ENCODE assay signal across 8 cellular contexts in genomic region chrX:52990011-52990631, GRCh38. TPM values are rescaled to one million over a fixed set of nuclear protein-coding genes. Genes with fewer than 3 reads are reported as not detected.
DNase-seq lines count a peak whose midpoint lies in the region; ATAC-seq and TF ChIP-seq lines count a peak whose summit lies in the region.
"Not testable (repeated sequence)": the region's sequence is repeated elsewhere in the genome, so short reads cannot be mapped to it uniquely, and the experiment has no call there.

No MANE protein-coding gene starts in this region.

- not testable (repeated sequence) for H3K9me3 Mint-ChIP-seq in activated T-helper 17 cell treated with anti-CD3 and anti-CD28 coated beads, Interleukin-2, amount 50 U/mL, for 72 hours; nephron; stimulated activated naive CD8-positive, alpha-beta T cell treated with anti-CD3 and anti-CD28 coated beads, Interleukin-15, amount 100 ng/mL, for 72 hours

- not testable (repeated sequence) for H3K9me3 ChIP-seq in Karpas-422 (ENCODE audit: low read length); fibroblast of lung (ENCODE audit: control insufficient read depth, insufficient read depth, low read depth, low read length)

- peak overlapping the region; percentile 73 for H3K27ac Mint-ChIP-seq in activated T-helper 17 cell treated with anti-CD3 and anti-CD28 coated beads, Interleukin-2, amount 50 U/mL, for 72 hours
- peak overlapping the region in 2 of 3 experiments; percentile 68 for H3K27ac Mint-ChIP-seq in nephron
- peak overlapping the region in 1 of 2 donors; percentile 90 for H3K27ac Mint-ChIP-seq in stimulated activated naive CD8-positive, alpha-beta T cell treated with anti-CD3 and anti-CD28 coated beads, Interleukin-15, amount 100 ng/mL, for 72 hours

- not testable (repeated sequence) for H3K4me1 ChIP-seq in Karpas-422 (ENCODE audit: low read length); fibroblast of lung (ENCODE audit: control insufficient read depth, extremely low read depth, insufficient read depth, low read length)

- not testable (repeated sequence) for H3K9me2 ChIP-seq in Karpas-422 (replicated peaks; ENCODE audit: insufficient read depth, low read length)

- not testable (repeated sequence) for H3K4me2 ChIP-seq in Karpas-422 (ENCODE audit: low read depth, low read length, poor library complexity, severe bottlenecking); fibroblast of lung (ENCODE audit: extremely low read depth, insufficient read depth, low read length)

- TF ChIP-seq CTCF in fibroblast of lung (conservative IDR thresholded peaks at IDR 0.05 in 1 of 2, IDR thresholded peaks at IDR 0.05 in 1 of 2; ENCODE audit: low read depth in 1 of 2, low read length in 2 of 2), result peak; percentile 51 to 64
- peak; percentile 34 to 48 (median 41) for TF ChIP-seq CTCF in nephron (IDR thresholded peaks at IDR 0.05; ENCODE audit: unreplicated experiment in 3 of 3)

- H3K79me2 ChIP-seq in Karpas-422 (ENCODE audit: low read length) (peaks cover 11% of the 10 kb centered on the region), fibroblast of lung (ENCODE audit: control insufficient read depth, insufficient read depth, low read length) (peaks cover 13% of the 10 kb centered on the region)

- peak; percentile 68 for ATAC-seq in GM21737 (IDR thresholded peaks at IDR 0.05; ENCODE audit: unreplicated experiment)
- ATAC-seq in activated T-helper 17 cell treated with anti-CD3 and anti-CD28 coated beads, Interleukin-2, amount 50 U/mL, for 72 hours (replicated peaks), result peak; percentile 51
- peak; percentile 82 for ATAC-seq in stimulated activated naive CD8-positive, alpha-beta T cell treated with anti-CD3 and anti-CD28 coated beads, Interleukin-15, amount 100 ng/mL, for 72 hours

- not testable (repeated sequence) for H3K27ac ChIP-seq in Karpas-422 (ENCODE audit: low read length); fibroblast of lung (ENCODE audit: insufficient read depth, low read length)

- not testable (repeated sequence) for H3K27me3 ChIP-seq in Karpas-422 (ENCODE audit: low read length); fibroblast of lung (ENCODE audit: control insufficient read depth, insufficient read depth, low read length)

- H4K20me1 ChIP-seq in Karpas-422 (ENCODE audit: insufficient read depth, low read depth, low read length); fibroblast of lung (ENCODE audit: control insufficient read depth, extremely low read depth, insufficient read depth, low read length): not testable (repeated sequence)

- not testable (repeated sequence) for H3K27me3 Mint-ChIP-seq in activated T-helper 17 cell treated with anti-CD3 and anti-CD28 coated beads, Interleukin-2, amount 50 U/mL, for 72 hours; nephron (ENCODE audit: low read depth); stimulated activated naive CD8-positive, alpha-beta T cell treated with anti-CD3 and anti-CD28 coated beads, Interleukin-15, amount 100 ng/mL, for 72 hours

- not testable (repeated sequence) for H3K4me1 Mint-ChIP-seq in activated T-helper 17 cell treated with anti-CD3 and anti-CD28 coated beads, Interleukin-2, amount 50 U/mL, for 72 hours
- H3K4me1 Mint-ChIP-seq in nephron, result peaks cover 11% of the 10 kb centered on the region
- H3K4me1 Mint-ChIP-seq in stimulated activated naive CD8-positive, alpha-beta T cell treated with anti-CD3 and anti-CD28 coated beads, Interleukin-15, amount 100 ng/mL, for 72 hours, result peaks cover 45% of the 10 kb centered on the region

- not testable (repeated sequence) for H3K9ac ChIP-seq in Karpas-422 (ENCODE audit: low read length); fibroblast of lung (ENCODE audit: insufficient read depth, low read length)

- DNase-seq in ELR (ENCODE audit: low read depth) (peak; percentile 66), Karpas-422 (peak; percentile 86), SK-MEL-5 (ENCODE audit: low read depth, low spot score) (peak; percentile 68), fibroblast of lung (ENCODE audit: low read depth in 2 of 2) (peak; percentile 43 to 69)
- DNase-seq in stimulated activated naive CD8-positive, alpha-beta T cell treated with anti-CD3 and anti-CD28 coated beads, Interleukin-15, amount 100 ng/mL, for 72 hours, result peak; percentile 28 to 57

- peak overlapping the region; percentile 56 for H3K4me3 Mint-ChIP-seq in activated T-helper 17 cell treated with anti-CD3 and anti-CD28 coated beads, Interleukin-2, amount 50 U/mL, for 72 hours
- H3K4me3 Mint-ChIP-seq in nephron, result peak overlapping the region; percentile 18 to 74 (median 63)
- H3K4me3 Mint-ChIP-seq in stimulated activated naive CD8-positive, alpha-beta T cell treated with anti-CD3 and anti-CD28 coated beads, Interleukin-15, amount 100 ng/mL, for 72 hours, result peak overlapping the region; percentile 45 to 46

- in situ Hi-C loops in SK-MEL-5 (cut with HindIII; ENCODE audit: low pct_unique_long_range_greater_than_20kb, low sequenced_read_pairs), result not testable (repeated sequence)

- not testable (repeated sequence) for H3K4me3 ChIP-seq in Karpas-422 (ENCODE audit: low read length); fibroblast of lung (replicated peaks in 1 of 4; ENCODE audit: control extremely low read depth in 1 of 4, insufficient read depth in 1 of 4, low read depth in 3 of 4, low read length in 4 of 4)

- H3K36me3 ChIP-seq in Karpas-422 (ENCODE audit: insufficient read depth, low read length); fibroblast of lung (ENCODE audit: control insufficient read depth, insufficient read depth, low read length): not testable (repeated sequence)

- H3K36me3 Mint-ChIP-seq in activated T-helper 17 cell treated with anti-CD3 and anti-CD28 coated beads, Interleukin-2, amount 50 U/mL, for 72 hours (ENCODE audit: low read depth); nephron (ENCODE audit: low read depth): not testable (repeated sequence)

- H2AFZ ChIP-seq in Karpas-422 (ENCODE audit: low read length); fibroblast of lung (ENCODE audit: low read length): not testable (repeated sequence)

RNA-seq across cellular contexts. Expression of gene FAM156A, which starts 31.8 kb away (rescaled TPM):
- 7.2 and 22.1 TPM in 2 replicates for total RNA-seq in Karpas-422 (2014; rRNA removed; shearing (Covaris generic); ENCODE audit: low replicate concordance)
- total RNA-seq in SK-MEL-5 (2014; rRNA removed; shearing (Covaris generic)), result 3.1 and 5.5 TPM in 2 replicates
- 12.7 and 13.3 TPM in 2 replicates for polyA plus RNA-seq in SK-MEL-5 (2015; cell fraction: cytosol; rRNA removed)
- polyA plus RNA-seq in SK-MEL-5 (2015; cell fraction: nucleus; rRNA removed), result 231 and 283 TPM in 2 replicates
- 10 to 100 TPM; 36.1 to 39.3 TPM for total RNA-seq in activated T-helper 17 cell treated with anti-CD3 and anti-CD28 coated beads, Interleukin-2, amount 50 U/mL, for 72 hours
- total RNA-seq in fibroblast of lung, result 7.6 and 10.3 TPM in 2 replicates
- polyA plus RNA-seq in fibroblast of lung, result 15.3 and 18.8 TPM in 2 replicates
- 11.3 and 12.1 TPM in 2 replicates for polyA plus RNA-seq in fibroblast of lung (2012)
- polyA minus RNA-seq in fibroblast of lung (ENCODE audit: low replicate concordance), result 9.6 and 11.7 TPM in 2 replicates

RNA-seq across cellular contexts. Expression of gene GPR173, which starts 58.5 kb away (rescaled TPM):
- 0.36 and 0.71 TPM in 2 replicates for total RNA-seq in Karpas-422 (2014; rRNA removed; shearing (Covaris generic); ENCODE audit: low replicate concordance)
- total RNA-seq in SK-MEL-5 (2014; rRNA removed; shearing (Covaris generic)), result not detected in 2 replicates
- not detected in 2 replicates for polyA plus RNA-seq in SK-MEL-5 (2015; cell fraction: cytosol; rRNA removed)
- polyA plus RNA-seq in SK-MEL-5 (2015; cell fraction: nucleus; rRNA removed), result not detected in 2 replicates
- not detected for total RNA-seq in activated T-helper 17 cell treated with anti-CD3 and anti-CD28 coated beads, Interleukin-2, amount 50 U/mL, for 72 hours
- total RNA-seq in fibroblast of lung, result 2.3 and 5.6 TPM in 2 replicates
- polyA plus RNA-seq in fibroblast of lung, result 3.9 and 4.0 TPM in 2 replicates
- 3.5 and 3.7 TPM in 2 replicates for polyA plus RNA-seq in fibroblast of lung (2012)
- polyA minus RNA-seq in fibroblast of lung (ENCODE audit: low replicate concordance), result 13.3 and 14.2 TPM in 2 replicates
